Comparison of ENCODE assay signal across 1 cellular context in the genomic region with DNA sequence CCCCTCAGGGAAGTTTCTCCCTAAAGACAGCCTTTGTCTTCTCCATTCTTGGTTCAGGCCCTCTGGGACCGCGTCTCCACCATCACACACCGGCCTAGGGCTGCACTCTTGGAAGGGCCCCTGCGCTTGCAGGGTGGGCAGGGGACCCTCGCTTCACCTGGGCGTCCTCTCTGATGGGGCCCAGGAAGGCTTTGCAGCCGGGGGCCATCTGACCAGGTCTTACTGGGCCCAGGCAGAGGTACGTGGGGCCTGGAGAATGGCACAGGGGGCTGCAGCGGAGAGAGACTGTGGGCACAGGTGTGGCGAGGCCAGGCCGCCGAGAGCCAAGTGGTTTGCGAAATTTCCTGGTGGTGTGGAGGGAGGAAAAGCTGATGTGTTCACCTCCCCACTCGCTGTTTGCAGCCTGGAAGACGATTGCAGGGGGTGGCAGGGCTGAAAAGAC.
TF ChIP-seq lines count a peak whose summit lies in the region.

No MANE protein-coding gene starts in this region.

TF ChIP-seq in WTC11, 78 proteins besides CTCF, POLR2A, EP300 and RAD21 (continued from another document):
- TF ChIP-seq TEAD1 (CRISPR knock-in tag; IDR thresholded peaks at IDR 0.05) (no peak), FOXJ3 (CRISPR knock-in tag; IDR thresholded peaks at IDR 0.05; ENCODE audit: borderline replicate concordance) (no peak), CBFB (CRISPR knock-in tag; IDR thresholded peaks at IDR 0.05; ENCODE audit: low read depth) (no peak), OVOL2 (CRISPR knock-in tag; IDR thresholded peaks at IDR 0.05; ENCODE audit: borderline replicate concordance) (no peak)
